In genomic region chr17:29640413-29640812, GRCh38 we compare ENCODE assay signal across 9 cellular contexts. TPM values are rescaled to one million over a fixed set of nuclear protein-coding genes. Genes with fewer than 3 reads are reported as not detected.
DNase-seq lines count a peak whose midpoint lies in the region; ATAC-seq and TF ChIP-seq lines count a peak whose summit lies in the region.
"Had no signal": no experiment of that assay in that cellular context is flagged by ENCODE, and none has a peak within 500 bp of the region (broad histone marks: within the 10 kb centered on the region; RNA-seq: fewer than 3 reads in every experiment).

No MANE protein-coding gene starts in this region.

- no peak overlapping the region for H2AFZ ChIP-seq in Loucy (ENCODE audit: low read length)

- H3F3A ChIP-seq in Loucy (ENCODE audit: low read depth), result 0 out of 2 replicates have a peak, but pooled peaks cover 2% of the 10 kb centered on the region

- H3K9me3 ChIP-seq in Loucy (ENCODE audit: insufficient read depth, low read depth, low read length) (no peaks in the 10 kb centered on the region), endodermal cell (ENCODE audit: control insufficient read depth, low read length) (no peaks in the 10 kb centered on the region)

- no peak overlapping the region for H3K27ac ChIP-seq in endodermal cell (ENCODE audit: low read depth, low read length)

- ATAC-seq in HG02642 (IDR thresholded peaks at IDR 0.05; ENCODE audit: poor library complexity, unreplicated experiment), result no peak
- ATAC-seq in HG02852 (IDR thresholded peaks at IDR 0.05; ENCODE audit: unreplicated experiment), result no peak

- H3K27me3 ChIP-seq in Loucy (ENCODE audit: insufficient read depth, low read length, poor library complexity, severe bottlenecking) (no peaks in the 10 kb centered on the region), endodermal cell (ENCODE audit: control insufficient read depth, insufficient read depth, low read length, poor library complexity, severe bottlenecking) (no peaks in the 10 kb centered on the region)

- H3K9me3 Mint-ChIP-seq in endodermal cell (no peaks in the 10 kb centered on the region), nephron (no peaks in the 10 kb centered on the region)

- DNase-seq in AG10803 (ENCODE audit: low read depth) (peak; percentile 66), endodermal cell (no peak), germinal center (ENCODE audit: low spot score) (no peak), GM19238 (ENCODE audit: insufficient read length, low spot score) (no peak)
- DNase-seq: NCI-H2107 had no signal

- H3K9me2 ChIP-seq in Loucy (replicated peaks; ENCODE audit: low read depth, low read length), result no peaks in the 10 kb centered on the region

- H3K4me1 Mint-ChIP-seq in endodermal cell (peaks cover 6% of the 10 kb centered on the region), nephron (peaks cover 34% of the 10 kb centered on the region)

- H3K27ac Mint-ChIP-seq in endodermal cell, result peak overlapping the region; percentile 9
- peak overlapping the region in 2 of 3 experiments; percentile 7 to 17 for H3K27ac Mint-ChIP-seq in nephron

- H3K36me3 Mint-ChIP-seq in endodermal cell (ENCODE audit: low read depth) (peaks cover 12% of the 10 kb centered on the region), nephron (ENCODE audit: low read depth) (peaks cover 28% of the 10 kb centered on the region)

- peaks cover 11% of the 10 kb centered on the region; the same call in 1 of the 2 replicates for H3K36me3 ChIP-seq in Loucy (ENCODE audit: insufficient read depth, low read length)
- H3K36me3 ChIP-seq in endodermal cell (ENCODE audit: control insufficient read depth, insufficient read depth, low read length), result peaks cover 6% of the 10 kb centered on the region

- no peak overlapping the region for H3K4me3 Mint-ChIP-seq in endodermal cell
- no peak overlapping the region for H3K4me3 Mint-ChIP-seq in nephron

- peak overlapping the region; percentile 2 for H3K4me2 ChIP-seq in Loucy (ENCODE audit: low read depth, low read length, poor library complexity, severe bottlenecking)

- peaks cover 40% of the 10 kb centered on the region for H3K4me1 ChIP-seq in Loucy (ENCODE audit: insufficient read depth, low read length, poor library complexity, severe bottlenecking)
- H3K4me1 ChIP-seq in endodermal cell (ENCODE audit: control insufficient read depth, insufficient read depth, low read length), result no peaks in the 10 kb centered on the region

- H4K20me1 ChIP-seq in Loucy (ENCODE audit: insufficient read depth, low read length, poor library complexity, severe bottlenecking), result no peaks in the 10 kb centered on the region

- H3K4me3 ChIP-seq in AG10803 (ENCODE audit: low read length), result no peak overlapping the region
- no peak overlapping the region for H3K4me3 ChIP-seq in Loucy (ENCODE audit: low read length, poor library complexity, severe bottlenecking)
- no peak overlapping the region for H3K4me3 ChIP-seq in endodermal cell (ENCODE audit: low read length)

- H3K9ac ChIP-seq in Loucy (ENCODE audit: low read depth, low read length, poor library complexity, severe bottlenecking) (no peak overlapping the region), endodermal cell (ENCODE audit: extremely low read depth, low read length, poor library complexity, severe bottlenecking) (no peak overlapping the region)

- no peak for TF ChIP-seq CTCF in AG10803 (conservative IDR thresholded peaks at IDR 0.05; ENCODE audit: low read length)
- no peak for TF ChIP-seq CTCF in Loucy (conservative IDR thresholded peaks at IDR 0.05; ENCODE audit: low read length)
- no peak for TF ChIP-seq CTCF in endodermal cell (conservative IDR thresholded peaks at IDR 0.05)
- no peak for TF ChIP-seq CTCF in nephron (IDR thresholded peaks at IDR 0.05; ENCODE audit: unreplicated experiment in 3 of 3)

- no peaks in the 10 kb centered on the region for H3K79me2 ChIP-seq in Loucy (ENCODE audit: insufficient read depth, low read length)

- H3K27me3 Mint-ChIP-seq in endodermal cell (ENCODE audit: insufficient read depth), result no peaks in the 10 kb centered on the region
- H3K27me3 Mint-ChIP-seq in nephron (ENCODE audit: low read depth), result no peaks in the 10 kb centered on the region

- 54 to 60% methylated on average over 2 of the region's 2 CpGs for WGBS in endodermal cell (ENCODE audit: insufficient coverage in 1 of 2, insufficient read length in 1 of 2), 2 experiments

RNA-seq across cellular contexts. Expression of gene CORO6, which starts 17.7 kb away (rescaled TPM):
- total RNA-seq in endodermal cell, result under 1 TPM; 0.86 to 1.00 TPM
- polyA plus RNA-seq in endodermal cell (2013, experiment 1 of 2), result 6.2 TPM
- polyA plus RNA-seq in endodermal cell (2013, experiment 2 of 2), result 5.3 TPM

RNA-seq across cellular contexts. Expression of gene ANKRD13B, which starts 47.5 kb away (rescaled TPM):
- 1 to 10 TPM; 2.2 to 2.6 TPM for total RNA-seq in endodermal cell
- 36.5 TPM for polyA plus RNA-seq in endodermal cell (2013, experiment 1 of 2)
- 28.4 TPM for polyA plus RNA-seq in endodermal cell (2013, experiment 2 of 2)

RNA-seq across cellular contexts. Expression of gene GIT1, which starts 51.0 kb away (rescaled TPM):
- 10 to 100 TPM; 45.0 to 61.8 TPM for total RNA-seq in endodermal cell
- polyA plus RNA-seq in endodermal cell (2013, experiment 1 of 2), result 47.1 TPM
- polyA plus RNA-seq in endodermal cell (2013, experiment 2 of 2), result 48.9 TPM
